Comparison of ENCODE assay signal across 9 cellular contexts in genomic region chr4:37216209-37216608, GRCh38. TPM values are rescaled to one million over a fixed set of nuclear protein-coding genes. Genes with fewer than 3 reads are reported as not detected.
"Had no signal": no experiment of that assay in that cellular context is flagged by ENCODE, and none has a peak within 500 bp of the region (broad histone marks: within the 10 kb centered on the region; RNA-seq: fewer than 3 reads in every experiment).

No MANE protein-coding gene starts in this region.

- H3K4me3 ChIP-seq: GM12878 had no signal

- DNase-seq: GDM1, GF-D8 had no signal

- ATAC-seq: GM12878 had no signal

- FAIRE-seq: G401.6, GM12878, GM12891, GM12892, GM18507, GM19239 had no signal

RNA-seq across cellular contexts. Expression of gene NWD2, which starts 28.3 kb away (rescaled TPM):
- total RNA-seq: G401, GM12878 had no signal
- polyA plus RNA-seq: GM12878 had no signal
